In genomic region chr6:26268659-26269402, GRCh38 we compare ENCODE assay signal across 11 cellular contexts.
A peak's percentile ranks its signal among the peaks of the same experiment; 100 is the strongest.
DNase-seq lines count a peak whose midpoint lies in the region; ATAC-seq and TF ChIP-seq lines count a peak whose summit lies in the region.
"Had no signal": no experiment of that assay in that cellular context is flagged by ENCODE, and none has a peak within 500 bp of the region (broad histone marks: within the 10 kb centered on the region; RNA-seq: fewer than 3 reads in every experiment).

No MANE protein-coding gene starts in this region.

- no TSS peak for BruUV-seq in Calu3 (replicated peaks; lab: Mats Ljungman, UMichigan)

- peak overlapping the region; percentile 88 for H3K27ac Mint-ChIP-seq in Calu3 (ENCODE audit: unreplicated experiment)
- peak overlapping the region; percentile 64 for H3K27ac Mint-ChIP-seq in T-helper 1 cell treated with Interleukin-12 subunit alpha and Interleukin-12 subunit beta and Interleukin-4 antibody, amounts not matched to agents 30 μg/mL and 1 μg/mL, for 36 hours
- H3K27ac Mint-ChIP-seq: activated naive CD4-positive, alpha-beta T cell treated with anti-CD3 and anti-CD28 coated beads, Interleukin-2, amount 50 U/mL, for 24 hours had no signal

- peak overlapping the region; percentile 49 for H3K27ac ChIP-seq in hepatocyte
- H3K27ac ChIP-seq: spleen had no signal

- TF ChIP-seq CTCF in Calu3 (IDR thresholded peaks at IDR 0.05; ENCODE audit: unreplicated experiment) = no peak
- TF ChIP-seq CTCF in hepatocyte (IDR thresholded peaks at IDR 0.05; ENCODE audit: poor library complexity) = no peak

- H3K9me3 Mint-ChIP-seq in Calu3 (ENCODE audit: low read depth, unreplicated experiment) = no peaks in the 10 kb centered on the region
- no peaks in the 10 kb centered on the region for H3K9me3 Mint-ChIP-seq in T-helper 1 cell treated with Interleukin-12 subunit alpha and Interleukin-12 subunit beta and Interleukin-4 antibody, amounts not matched to agents 30 μg/mL and 1 μg/mL, for 36 hours
- H3K9me3 Mint-ChIP-seq: activated naive CD4-positive, alpha-beta T cell treated with anti-CD3 and anti-CD28 coated beads, Interleukin-2, amount 50 U/mL, for 24 hours had no signal

- H3K36me3 ChIP-seq in hepatocyte (replicated peaks; ENCODE audit: insufficient read depth, low read depth) = no peaks in the 10 kb centered on the region
- H3K36me3 ChIP-seq: spleen had no signal

- H3K4me3 Mint-ChIP-seq in Calu3 (ENCODE audit: low read depth, unreplicated experiment) = no peak overlapping the region
- no peak overlapping the region for H3K4me3 Mint-ChIP-seq in T-helper 1 cell treated with Interleukin-12 subunit alpha and Interleukin-12 subunit beta and Interleukin-4 antibody, amounts not matched to agents 30 μg/mL and 1 μg/mL, for 36 hours
- H3K4me3 Mint-ChIP-seq: activated naive CD4-positive, alpha-beta T cell treated with anti-CD3 and anti-CD28 coated beads, Interleukin-2, amount 50 U/mL, for 24 hours had no signal

- no peaks in the 10 kb centered on the region for H3K27me3 ChIP-seq in hepatocyte

- no peaks in the 10 kb centered on the region for H3K9me3 ChIP-seq in hepatocyte (ENCODE audit: low read depth)
- H3K9me3 ChIP-seq: spleen had no signal

- 68% methylated on average over 19 of the region's 19 CpGs for WGBS in hepatocyte (ENCODE audit: low lambda C conversion rate, missing lambda C conversion rate)

- H4K20me1 ChIP-seq in hepatocyte (ENCODE audit: insufficient read depth, poor library complexity, severe bottlenecking) = no peaks in the 10 kb centered on the region

- H3K4me1 ChIP-seq in hepatocyte (ENCODE audit: insufficient read depth) = peaks cover 5% of the 10 kb centered on the region

- H3K4me1 Mint-ChIP-seq in Calu3 (ENCODE audit: low read depth, unreplicated experiment) = peaks cover 20% of the 10 kb centered on the region
- H3K4me1 Mint-ChIP-seq in T-helper 1 cell treated with Interleukin-12 subunit alpha and Interleukin-12 subunit beta and Interleukin-4 antibody, amounts not matched to agents 30 μg/mL and 1 μg/mL, for 36 hours (ENCODE audit: low read depth) = peaks cover 13% of the 10 kb centered on the region

- peaks cover 14% of the 10 kb centered on the region for H3K36me3 Mint-ChIP-seq in Calu3 (ENCODE audit: insufficient read depth, unreplicated experiment)
- peaks cover 2% of the 10 kb centered on the region for H3K36me3 Mint-ChIP-seq in T-helper 1 cell treated with Interleukin-12 subunit alpha and Interleukin-12 subunit beta and Interleukin-4 antibody, amounts not matched to agents 30 μg/mL and 1 μg/mL, for 36 hours (ENCODE audit: low read depth)
- H3K36me3 Mint-ChIP-seq: activated naive CD4-positive, alpha-beta T cell treated with anti-CD3 and anti-CD28 coated beads, Interleukin-2, amount 50 U/mL, for 24 hours had no signal

- no peaks in the 10 kb centered on the region for H3K27me3 Mint-ChIP-seq in Calu3 (ENCODE audit: unreplicated experiment)
- no peaks in the 10 kb centered on the region for H3K27me3 Mint-ChIP-seq in T-helper 1 cell treated with Interleukin-12 subunit alpha and Interleukin-12 subunit beta and Interleukin-4 antibody, amounts not matched to agents 30 μg/mL and 1 μg/mL, for 36 hours (ENCODE audit: low read depth)
- H3K27me3 Mint-ChIP-seq: activated naive CD4-positive, alpha-beta T cell treated with anti-CD3 and anti-CD28 coated beads, Interleukin-2, amount 50 U/mL, for 24 hours had no signal

- intact Hi-C loops in Calu3 (cut with micrococcal nuclease; ENCODE audit: unreplicated experiment) = no loop called here

- CTCF ChIA-PET in Calu3 (lab: Charles Lee) = interaction anchor here (0.5 to 1.6 kb wide), 6 partner anchors 12 to 86 kb away, joined by 3 to 5 read pairs (median 3); a partner anchor contains a TSS

- ATAC-seq in HG02970 (IDR thresholded peaks at IDR 0.05; ENCODE audit: low FRiP score, unreplicated experiment) = no peak

- H2AFZ ChIP-seq in hepatocyte = no peak overlapping the region

- no peaks in the 10 kb centered on the region for H3K9me2 ChIP-seq in hepatocyte (replicated peaks; ENCODE audit: insufficient read depth)

- H3K4me2 ChIP-seq in hepatocyte = peak overlapping the region; percentile 84

- H3K79me2 ChIP-seq in hepatocyte = no peaks in the 10 kb centered on the region

- DNase-seq in Calu3 = peak; percentile 76
- peak; percentile 47 for DNase-seq in HT1080 (ENCODE audit: low read depth)
- peak; percentile 68 for DNase-seq in hepatocyte (ENCODE audit: low spot score)
- DNase-seq in hypothalamus (lab: John Stamatoyannopoulos, UW) = no peak
- no peak for DNase-seq in DMS79 (lab: John Stamatoyannopoulos, UW)
- no peak for DNase-seq in hepatic stellate cell (ENCODE audit: low spot score)
- DNase-seq: kidney glomerular epithelial cell, spleen had no signal

- no peak overlapping the region for H3K4me3 ChIP-seq in hepatocyte
- H3K4me3 ChIP-seq: spleen had no signal

Comparison
In these comparisons a context has a peak if more than half of its experiments do, and no peak if none do; other contexts are left out.
1. DNase-seq: peak in Calu3 (single experiment), HT1080 (single experiment) and hepatocyte (single experiment); none in hypothalamus (0 of 51), DMS79 (single experiment) and hepatic stellate cell (single experiment).